Comparison of ENCODE assay signal across 8 cellular contexts in genomic region chr1:240575976-240576666, GRCh38. TPM values are rescaled to one million over a fixed set of nuclear protein-coding genes. Genes with fewer than 3 reads are reported as not detected.
DNase-seq lines count a peak whose midpoint lies in the region; ATAC-seq and TF ChIP-seq lines count a peak whose summit lies in the region.

No MANE protein-coding gene starts in this region.

- H3K4me3 Mint-ChIP-seq in Calu3 (ENCODE audit: low read depth, unreplicated experiment) (peak overlapping the region; percentile 53), GM23338 (no peak overlapping the region), osteocyte (ENCODE audit: unreplicated experiment) (peak overlapping the region; percentile 55)

- no peaks in the 10 kb centered on the region for H3F3A ChIP-seq in GM23338 (replicated peaks; ENCODE audit: low read depth)

- H3K27ac Mint-ChIP-seq in Calu3 (ENCODE audit: unreplicated experiment) (no peak overlapping the region), GM23338 (no peak overlapping the region), osteocyte (ENCODE audit: unreplicated experiment) (peak overlapping the region; percentile 68)

- CTCF ChIA-PET in Calu3 (lab: Charles Lee), result interaction anchor here (0.6 to 0.7 kb wide), 2 partner anchors 52 to 154 kb away, joined by 4 to 6 read pairs; no protein-coding TSS in a partner anchor
- CTCF ChIA-PET in OCI-LY7 (lab: Charles Lee; ENCODE audit: unreplicated experiment), result no interaction called here

- no peaks in the 10 kb centered on the region for H3K79me2 ChIP-seq in GM23338 (replicated peaks; ENCODE audit: insufficient read depth)
- no peaks in the 10 kb centered on the region for H3K79me2 ChIP-seq in OCI-LY7 (ENCODE audit: insufficient read depth, low read depth, low read length)

- H3K9me3 ChIP-seq in OCI-LY7 (ENCODE audit: low read length), result no peaks in the 10 kb centered on the region
- no peaks in the 10 kb centered on the region for H3K9me3 ChIP-seq in breast epithelium

- ATAC-seq in GM23338, result no peak

- H3K9me3 Mint-ChIP-seq in Calu3 (ENCODE audit: low read depth, unreplicated experiment) (peaks cover 3% of the 10 kb centered on the region), GM23338 (no peaks in the 10 kb centered on the region), osteocyte (ENCODE audit: unreplicated experiment) (no peaks in the 10 kb centered on the region)

- POLR2A ChIA-PET in OCI-LY7 (lab: Charles Lee), result no interaction called here

- no peaks in the 10 kb centered on the region for H3K36me3 ChIP-seq in GM23338 (ENCODE audit: insufficient read depth)
- no peaks in the 10 kb centered on the region for H3K36me3 ChIP-seq in OCI-LY7 (ENCODE audit: insufficient read depth, low read length)
- no peaks in the 10 kb centered on the region for H3K36me3 ChIP-seq in breast epithelium

- DNase-seq in Calu3, result no peak
- peak; percentile 9 for DNase-seq in GM23338 (ENCODE audit: low spot score)
- DNase-seq in OCI-LY7 (ENCODE audit: low spot score), result peak; percentile 37
- no peak for DNase-seq in breast epithelium (ENCODE audit: low spot score in 2 of 2)
- DNase-seq in osteocyte (ENCODE audit: extremely low spot score, unreplicated experiment), result no peak
- no peak for DNase-seq in islet precursor cell
- no peak for DNase-seq in midbrain (lab: John Stamatoyannopoulos, UW)
- no peak for DNase-seq in NCI-H510A treated with DMSO at 0.1 percent for 48 hours (lab: John Stamatoyannopoulos, UW)

- H2AFZ ChIP-seq in GM23338, result peak overlapping the region; percentile 16; the same call in 1 of the 2 replicates
- H2AFZ ChIP-seq in OCI-LY7 (ENCODE audit: low read length), result peak overlapping the region; percentile 97

- no peaks in the 10 kb centered on the region for H3K27me3 Mint-ChIP-seq in Calu3 (ENCODE audit: unreplicated experiment)
- H3K27me3 Mint-ChIP-seq in GM23338 (ENCODE audit: insufficient read depth, low read depth, poor library complexity), result no peaks in the 10 kb centered on the region
- H3K27me3 Mint-ChIP-seq in osteocyte (ENCODE audit: unreplicated experiment), result no peaks in the 10 kb centered on the region

- H3K4me3 ChIP-seq in GM23338 (no peak overlapping the region), OCI-LY7 (ENCODE audit: low read depth, low read length, poor library complexity, severe bottlenecking) (peak overlapping the region; percentile 37), breast epithelium (peak overlapping the region; percentile 30 to 57 (median 31))

- H3K36me3 Mint-ChIP-seq in Calu3 (ENCODE audit: insufficient read depth, unreplicated experiment) (no peaks in the 10 kb centered on the region), GM23338 (ENCODE audit: low read depth) (no peaks in the 10 kb centered on the region), osteocyte (ENCODE audit: unreplicated experiment) (no peaks in the 10 kb centered on the region)

- H3K9me2 ChIP-seq in GM23338 (ENCODE audit: insufficient read depth) (no peaks in the 10 kb centered on the region), OCI-LY7 (ENCODE audit: insufficient read depth, low read length) (no peaks in the 10 kb centered on the region)

- H3K27ac ChIP-seq in GM23338 (ENCODE audit: low read depth), result no peak overlapping the region
- H3K27ac ChIP-seq in OCI-LY7 (ENCODE audit: low read depth, low read length, poor library complexity, severe bottlenecking), result no peak overlapping the region
- H3K27ac ChIP-seq in breast epithelium, result peak overlapping the region; percentile 56 to 78

- TF ChIP-seq CTCF in Calu3 (IDR thresholded peaks at IDR 0.05; ENCODE audit: unreplicated experiment) (no peak), GM23338 (conservative IDR thresholded peaks at IDR 0.05; ENCODE audit: low read depth in 2 of 2) (no peak), OCI-LY7 (conservative IDR thresholded peaks at IDR 0.05; ENCODE audit: low read length) (no peak), breast epithelium (IDR thresholded peaks at IDR 0.05) (no peak), osteocyte (IDR thresholded peaks at IDR 0.05) (no peak)

- H3K4me1 Mint-ChIP-seq in Calu3 (ENCODE audit: low read depth, unreplicated experiment) (no peaks in the 10 kb centered on the region), GM23338 (peaks cover 12% of the 10 kb centered on the region), osteocyte (ENCODE audit: unreplicated experiment) (peaks cover 12% of the 10 kb centered on the region)

- H3K4me2 ChIP-seq in GM23338, result no peak overlapping the region
- peak overlapping the region; percentile 64 for H3K4me2 ChIP-seq in OCI-LY7 (ENCODE audit: low read length)

- BruUV-seq in Calu3 (replicated peaks; lab: Mats Ljungman, UMichigan), result no TSS peak
- BruUV-seq in OCI-LY7 (replicated peaks; lab: Mats Ljungman, UMichigan), result no TSS peak

- no peak for TF ChIP-seq POLR2A in breast epithelium (IDR thresholded peaks at IDR 0.05)

- no peaks in the 10 kb centered on the region for H3K4me1 ChIP-seq in GM23338 (ENCODE audit: insufficient read depth)
- H3K4me1 ChIP-seq in OCI-LY7 (ENCODE audit: insufficient read depth, low read length, poor library complexity, severe bottlenecking), result peaks cover 6% of the 10 kb centered on the region
- H3K4me1 ChIP-seq in breast epithelium, result no peaks in the 10 kb centered on the region

- H4K20me1 ChIP-seq in GM23338 (replicated peaks; ENCODE audit: insufficient read depth), result no peaks in the 10 kb centered on the region
- H4K20me1 ChIP-seq in OCI-LY7 (ENCODE audit: insufficient read depth, low read length), result no peaks in the 10 kb centered on the region

- intact Hi-C loops in Calu3 (cut with micrococcal nuclease; ENCODE audit: unreplicated experiment), result no loop called here
- intact Hi-C loops in OCI-LY7 (cut with micrococcal nuclease; ENCODE audit: unreplicated experiment), result no loop called here
- intact Hi-C loops in breast epithelium (cut with DNase I; ENCODE audit: low total_unique reads), result no loop called here

- H3K27me3 ChIP-seq in GM23338 (ENCODE audit: insufficient read depth) (no peaks in the 10 kb centered on the region), breast epithelium (no peaks in the 10 kb centered on the region)

TF ChIP-seq in GM23338, 12 proteins besides CTCF, POLR2A, EP300 and RAD21:
- TF ChIP-seq STAT1 (IDR thresholded peaks at IDR 0.05; ENCODE audit: unreplicated experiment), result no peak

RNA-seq across cellular contexts. Expression of gene GREM2, which starts 35.8 kb away (rescaled TPM):
- total RNA-seq in Calu3 (2022) (not detected in 2 replicates), OCI-LY7 (2022) (not detected in 2 replicates), breast epithelium (1 to 10 TPM in 2 of 3 donors, under 1 TPM in 1; 0.16 to 2.0 (median 1.0) TPM), osteocyte (not detected in 2 replicates)
- 0.12 and 0.21 TPM in 2 replicates for total RNA-seq in GM23338 (2014; rRNA removed; shearing (Covaris generic))
- 0.18 and 0.24 TPM in 2 replicates for polyA plus RNA-seq in GM23338 (2016; fragmentation: Nextera tagmentation; extraction: Ambion mirVana)
- not detected in 2 replicates for total RNA-seq in OCI-LY7 (2014; rRNA removed; shearing (Covaris generic))

Comparison
In these comparisons a context has a peak if more than half of its experiments do, and no peak if none do; other contexts are left out.
1. DNase-seq: peak in GM23338 (single experiment) and OCI-LY7 (single experiment); none in Calu3 (single experiment), breast epithelium (0 of 2), osteocyte (single experiment), islet precursor cell (single experiment), midbrain (single experiment) and NCI-H510A treated with DMSO at 0.1 percent for 48 hours (single experiment).
2. H3K27ac ChIP-seq: peak in breast epithelium (2 of 2); none in GM23338 (single experiment) and OCI-LY7 (single experiment).